ENCODE assay signal across 19 cellular contexts in the genomic region with DNA sequence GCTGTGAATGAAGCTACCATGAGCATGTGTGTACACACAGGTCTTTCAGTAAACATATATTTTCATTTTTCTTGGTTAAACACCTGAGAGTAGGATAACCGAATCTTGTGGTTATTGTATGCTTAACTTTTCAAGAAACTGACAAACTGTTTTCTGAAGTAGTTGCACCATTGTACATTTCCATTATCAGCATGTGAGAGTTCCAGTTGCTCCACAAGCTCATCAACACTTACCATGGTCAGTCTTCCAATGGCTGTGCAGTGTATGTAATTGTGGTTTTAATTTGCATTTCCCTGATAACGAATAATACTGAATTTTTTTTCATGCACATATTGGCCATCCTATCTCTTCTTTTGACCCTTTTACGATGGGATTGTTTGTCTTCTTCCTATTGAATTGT. TPM values are rescaled to one million over a fixed set of nuclear protein-coding genes. Genes with fewer than 3 reads are reported as not detected.
DNase-seq lines count a peak whose midpoint lies in the region; ATAC-seq, FAIRE-seq and TF ChIP-seq lines count a peak whose summit lies in the region.
"Had no signal": no experiment of that assay in that cellular context is flagged by ENCODE, and none has a peak within 500 bp of the region (broad histone marks: within the 10 kb centered on the region; RNA-seq: fewer than 3 reads in every experiment).

No MANE protein-coding gene starts in this region.

- no peak for ATAC-seq in GM23338
- ATAC-seq: GM12878 had no signal

- no peaks in the 10 kb centered on the region for H3K27me3 ChIP-seq in GM23338 (ENCODE audit: insufficient read depth)
- H3K27me3 ChIP-seq in osteoblast (ENCODE audit: insufficient read depth, low read length): peaks cover 9% of the 10 kb centered on the region
- H3K27me3 ChIP-seq in vagina: no peaks in the 10 kb centered on the region

- 0 out of 2 replicates have a peak, but pooled peaks cover 6% of the 10 kb centered on the region for H3F3A ChIP-seq in GM23338 (replicated peaks; ENCODE audit: low read depth)

- H2AFZ ChIP-seq in GM23338 (no peak overlapping the region), osteoblast (ENCODE audit: low read length) (no peak overlapping the region)
- H2AFZ ChIP-seq: GM23248 had no signal

- intact Hi-C loops in vagina (cut with DNase I): no loop called here

- H3K4me1 ChIP-seq in GM23338 (ENCODE audit: insufficient read depth) (peaks cover 12% of the 10 kb centered on the region), osteoblast (ENCODE audit: insufficient read depth, low read length) (no peaks in the 10 kb centered on the region), vagina (no peaks in the 10 kb centered on the region)

- peaks cover 3% of the 10 kb centered on the region; the same call in 2 of the 3 replicates for H3K36me3 Mint-ChIP-seq in GM23338 (ENCODE audit: low read depth)
- H3K36me3 Mint-ChIP-seq: CD4-positive, alpha-beta memory T cell had no signal

- H3K27ac ChIP-seq in GM23338 (ENCODE audit: low read depth) (no peak overlapping the region), osteoblast (ENCODE audit: low read depth, low read length) (no peak overlapping the region), vagina (no peak overlapping the region)
- H3K27ac ChIP-seq: GM23248 had no signal

- H3K79me2 ChIP-seq in GM23338 (replicated peaks; ENCODE audit: insufficient read depth): no peaks in the 10 kb centered on the region
- no peaks in the 10 kb centered on the region for H3K79me2 ChIP-seq in osteoblast (ENCODE audit: insufficient read depth, low read length)

- H3K9me3 ChIP-seq in osteoblast (ENCODE audit: low read depth, low read length) (peaks cover 2% of the 10 kb centered on the region), vagina (no peaks in the 10 kb centered on the region)

- H3K27me3 Mint-ChIP-seq in GM23338 (ENCODE audit: insufficient read depth, low read depth, poor library complexity): peaks cover 15% of the 10 kb centered on the region

- H3K4me3 Mint-ChIP-seq in GM23338: no peak overlapping the region
- H3K4me3 Mint-ChIP-seq: CD4-positive, alpha-beta memory T cell; H9 had no signal

- H3K9me2 ChIP-seq in GM23338 (ENCODE audit: insufficient read depth): no peaks in the 10 kb centered on the region

- FAIRE-seq in HTR-8/SVneo (lab: Jason Lieb, UNC): peak; percentile 69
- FAIRE-seq: GM12878, GM19239 had no signal

- no peaks in the 10 kb centered on the region for H4K20me1 ChIP-seq in GM23338 (replicated peaks; ENCODE audit: insufficient read depth)
- no peaks in the 10 kb centered on the region for H4K20me1 ChIP-seq in osteoblast (ENCODE audit: insufficient read depth, low read length)

- H3K36me3 ChIP-seq in GM23338 (ENCODE audit: insufficient read depth) (no peaks in the 10 kb centered on the region), osteoblast (ENCODE audit: insufficient read depth, low read length) (no peaks in the 10 kb centered on the region), vagina (no peaks in the 10 kb centered on the region)

- no peak overlapping the region for H3K27ac Mint-ChIP-seq in GM23338
- H3K27ac Mint-ChIP-seq: CD4-positive, alpha-beta memory T cell; H9 had no signal

- H3K4me1 Mint-ChIP-seq in GM23338: peaks cover 17% of the 10 kb centered on the region

- H3K4me2 ChIP-seq in GM23338 (no peak overlapping the region), osteoblast (ENCODE audit: insufficient read depth, low read length) (no peak overlapping the region)

- no peak for TF ChIP-seq POLR2A in vagina (IDR thresholded peaks at IDR 0.05)

- TF ChIP-seq CTCF in GM23338 (conservative IDR thresholded peaks at IDR 0.05; ENCODE audit: low read depth in 2 of 2): no peak
- no peak for TF ChIP-seq CTCF in osteoblast (IDR thresholded peaks at IDR 0.05; ENCODE audit: extremely low read depth, low read depth, low read length)
- no peak for TF ChIP-seq CTCF in vagina (IDR thresholded peaks at IDR 0.05)

- peaks cover 15% of the 10 kb centered on the region for H3K9me3 Mint-ChIP-seq in GM23338

- H3K4me3 ChIP-seq in GM23338 (no peak overlapping the region), osteoblast (ENCODE audit: insufficient read depth, low read length) (no peak overlapping the region), vagina (no peak overlapping the region)
- H3K4me3 ChIP-seq: GM12878, GM23248 had no signal

- DNase-seq in NCI-H2227 (lab: John Stamatoyannopoulos, UW; ENCODE audit: unreplicated experiment): peak; percentile 16
- no peak for DNase-seq in NCI-H2227 treated with DMSO at 0.1 percent for 48 hours (lab: John Stamatoyannopoulos, UW)
- DNase-seq in GM23338 (ENCODE audit: low spot score): peak; percentile 2
- no peak for DNase-seq in HTR-8/SVneo (ENCODE audit: insufficient read length, low spot score)
- peak; percentile 56 for DNase-seq in osteoblast (ENCODE audit: insufficient read length, low spot score, missing footprints)
- DNase-seq in stimulated activated CD4-positive, alpha-beta T cell treated with anti-CD3 and anti-CD28 coated beads, Interleukin-2, amount 100 ng/mL, for 24 hours: no peak
- no peak for DNase-seq in vagina (ENCODE audit: extremely low spot score in 2 of 2)
- DNase-seq: 8988T; C1 segment of cervical spinal cord; Calu3; CD4-positive, alpha-beta memory T cell; COR-L47; DMS79; EL; GDM1; GM23248; H9 had no signal

TF ChIP-seq in GM23338, 12 proteins besides CTCF, POLR2A, EP300 and RAD21 (continues in another document):
- TF ChIP-seq ZNF114 (CRISPR knock-in tag; IDR thresholded peaks at IDR 0.05) (no peak), JUNB (IDR thresholded peaks at IDR 0.05; ENCODE audit: unreplicated experiment) (no peak), EZH2 (IDR thresholded peaks at IDR 0.05; ENCODE audit: low read depth, unreplicated experiment) (no peak), ETS1 (IDR thresholded peaks at IDR 0.05) (no peak), EZH2phosphoT487 (IDR thresholded peaks at IDR 0.05; ENCODE audit: unreplicated experiment) (no peak), STAT1 (IDR thresholded peaks at IDR 0.05; ENCODE audit: unreplicated experiment) (no peak), POLR2AphosphoS5 (IDR thresholded peaks at IDR 0.05; ENCODE audit: low read depth) (no peak)
- TF ChIP-seq, protein P1, sequence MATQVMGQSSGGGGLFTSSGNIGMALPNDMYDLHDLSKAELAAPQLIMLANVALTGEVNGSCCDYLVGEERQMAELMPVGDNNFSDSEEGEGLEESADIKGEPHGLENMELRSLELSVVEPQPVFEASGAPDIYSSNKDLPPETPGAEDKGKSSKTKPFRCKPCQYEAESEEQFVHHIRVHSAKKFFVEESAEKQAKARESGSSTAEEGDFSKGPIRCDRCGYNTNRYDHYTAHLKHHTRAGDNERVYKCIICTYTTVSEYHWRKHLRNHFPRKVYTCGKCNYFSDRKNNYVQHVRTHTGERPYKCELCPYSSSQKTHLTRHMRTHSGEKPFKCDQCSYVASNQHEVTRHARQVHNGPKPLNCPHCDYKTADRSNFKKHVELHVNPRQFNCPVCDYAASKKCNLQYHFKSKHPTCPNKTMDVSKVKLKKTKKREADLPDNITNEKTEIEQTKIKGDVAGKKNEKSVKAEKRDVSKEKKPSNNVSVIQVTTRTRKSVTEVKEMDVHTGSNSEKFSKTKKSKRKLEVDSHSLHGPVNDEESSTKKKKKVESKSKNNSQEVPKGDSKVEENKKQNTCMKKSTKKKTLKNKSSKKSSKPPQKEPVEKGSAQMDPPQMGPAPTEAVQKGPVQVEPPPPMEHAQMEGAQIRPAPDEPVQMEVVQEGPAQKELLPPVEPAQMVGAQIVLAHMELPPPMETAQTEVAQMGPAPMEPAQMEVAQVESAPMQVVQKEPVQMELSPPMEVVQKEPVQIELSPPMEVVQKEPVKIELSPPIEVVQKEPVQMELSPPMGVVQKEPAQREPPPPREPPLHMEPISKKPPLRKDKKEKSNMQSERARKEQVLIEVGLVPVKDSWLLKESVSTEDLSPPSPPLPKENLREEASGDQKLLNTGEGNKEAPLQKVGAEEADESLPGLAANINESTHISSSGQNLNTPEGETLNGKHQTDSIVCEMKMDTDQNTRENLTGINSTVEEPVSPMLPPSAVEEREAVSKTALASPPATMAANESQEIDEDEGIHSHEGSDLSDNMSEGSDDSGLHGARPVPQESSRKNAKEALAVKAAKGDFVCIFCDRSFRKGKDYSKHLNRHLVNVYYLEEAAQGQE (IDR thresholded peaks at IDR 0.05; ENCODE audit: unreplicated experiment): no peak

RNA-seq across cellular contexts. Expression of gene C1QL1, which starts 31.3 kb away (rescaled TPM):
- total RNA-seq in GM23338 (2014; rRNA removed; shearing (Covaris generic)): 4.9 and 14.4 TPM in 2 replicates
- polyA plus RNA-seq in GM23338 (2016; fragmentation: Nextera tagmentation; extraction: Ambion mirVana): 4.3 and 6.8 TPM in 2 replicates
- under 0.01 TPM in 1 of 2 replicates, not detected in the other for total RNA-seq in osteoblast
- 6.9 TPM for total RNA-seq in vagina
- total RNA-seq: CD4-positive, alpha-beta memory T cell; GM12878 had no signal
- polyA plus RNA-seq: CD4-positive, alpha-beta memory T cell; GM12878 had no signal

RNA-seq across cellular contexts. Expression of gene KIF18B, which starts 51.9 kb away (rescaled TPM):
- 27.1 and 28.4 TPM in 2 replicates for total RNA-seq in GM23338 (2014; rRNA removed; shearing (Covaris generic))
- 13.5 and 14.1 TPM in 2 replicates for polyA plus RNA-seq in GM23338 (2016; fragmentation: Nextera tagmentation; extraction: Ambion mirVana)
- total RNA-seq in osteoblast (0.72 and 1.2 TPM in 2 replicates), vagina (0.74 TPM)
- total RNA-seq: CD4-positive, alpha-beta memory T cell had no signal
- polyA plus RNA-seq: CD4-positive, alpha-beta memory T cell had no signal

RNA-seq across cellular contexts. Expression of gene DCAKD, which starts 52.0 kb away (rescaled TPM):
- total RNA-seq in GM23338 (2014; rRNA removed; shearing (Covaris generic)): 51.3 and 57.2 TPM in 2 replicates
- 23.7 and 28.7 TPM in 2 replicates for polyA plus RNA-seq in GM23338 (2016; fragmentation: Nextera tagmentation; extraction: Ambion mirVana)
- total RNA-seq in osteoblast: 34.5 and 39.1 TPM in 2 replicates
- 54.5 TPM for total RNA-seq in vagina

Comparison
In these comparisons a context has a peak if more than half of its experiments do, and no peak if none do; other contexts are left out.
1. DNase-seq: peak in NCI-H2227 (single experiment), GM23338 (single experiment) and osteoblast (single experiment); none in NCI-H2227 treated with DMSO at 0.1 percent for 48 hours (single experiment), HTR-8/SVneo (single experiment), stimulated activated CD4-positive, alpha-beta T cell treated with anti-CD3 and anti-CD28 coated beads, Interleukin-2, amount 100 ng/mL, for 24 hours (0 of 2) and vagina (0 of 2).
2. RNA of gene KIF18B, which starts 51.9 kb away (total RNA-seq): 27.1 to 28.4 TPM in GM23338; 0.74 TPM in vagina (single experiment) and 0.72 to 1.2 TPM in osteoblast; every median in the first group is over 10 times any median in the second.